ENCODE assay signal across 10 cellular contexts in genomic region chr2:53473236-53473635, GRCh38.
A peak's percentile ranks its signal among the peaks of the same experiment; 100 is the strongest.
DNase-seq lines count a peak whose midpoint lies in the region; ATAC-seq and TF ChIP-seq lines count a peak whose summit lies in the region.
"Had no signal": no experiment of that assay in that cellular context is flagged by ENCODE, and none has a peak within 500 bp of the region (broad histone marks: within the 10 kb centered on the region; RNA-seq: fewer than 3 reads in every experiment).

No MANE protein-coding gene starts in this region.

- no peaks in the 10 kb centered on the region for H3K27me3 ChIP-seq in psoas muscle (ENCODE audit: insufficient read depth in 3 of 3, low read length in 2 of 3)
- no peaks in the 10 kb centered on the region for H3K27me3 ChIP-seq in tibial artery
- H3K27me3 ChIP-seq: tibial nerve had no signal

- H3K4me1 ChIP-seq in psoas muscle (no peaks in the 10 kb centered on the region), tibial artery (no peaks in the 10 kb centered on the region)
- H3K4me1 ChIP-seq: tibial nerve had no signal

- H3K36me3 ChIP-seq in psoas muscle (ENCODE audit: insufficient read depth in 1 of 2, low read depth in 1 of 2) (no peaks in the 10 kb centered on the region), tibial artery (no peaks in the 10 kb centered on the region)
- H3K36me3 ChIP-seq: tibial nerve had no signal

- peak in 2 of 4 donors; percentile 59 to 63 for ATAC-seq in psoas muscle

- H3K9me3 ChIP-seq in psoas muscle (no peaks in the 10 kb centered on the region), tibial artery (no peaks in the 10 kb centered on the region)
- H3K9me3 ChIP-seq: tibial nerve had no signal

- TF ChIP-seq CTCF in VCaP (conservative IDR thresholded peaks at IDR 0.05): peak; percentile 35
- TF ChIP-seq CTCF in psoas muscle (IDR thresholded peaks at IDR 0.05): peak; percentile 30
- no peak for TF ChIP-seq CTCF in tibial artery (IDR thresholded peaks at IDR 0.05)

- DNase-seq in NCI-H2081 (lab: John Stamatoyannopoulos, UW) (peak; percentile 22 to 65), NCI-H2081 treated with DMSO at 0.1 percent for 48 hours (lab: John Stamatoyannopoulos, UW) (no peak), LHCN-M2 (ENCODE audit: low read depth) (peak; percentile 10), psoas muscle (no peak), tibial artery (no peak)
- DNase-seq in stimulated activated CD4-positive, alpha-beta T cell treated with anti-CD3 and anti-CD28 coated beads, Interleukin-4, amount 100 ng/mL, for 1 hour: no peak
- no peak for DNase-seq in activated naive CD4-positive, alpha-beta T cell (lab: John Stamatoyannopoulos, UW)
- DNase-seq: SIG-M5 had no signal

- 68 to 71% (median 70%) methylated on average over 4 of the region's 4 CpGs for WGBS in psoas muscle, 3 donors

- H3K4me3 ChIP-seq in psoas muscle (no peak overlapping the region), tibial artery (no peak overlapping the region)
- H3K4me3 ChIP-seq: tibial nerve had no signal

- H3K27ac ChIP-seq in VCaP (no peak overlapping the region), psoas muscle (no peak overlapping the region), tibial artery (no peak overlapping the region)
- H3K27ac ChIP-seq: tibial nerve had no signal

- intact Hi-C loops in psoas muscle (cut with DNase I) (no loop called here), tibial artery (cut with DNase I; ENCODE audit: low total_unique reads) (no loop called here)

Comparison
In these comparisons a context has a peak if more than half of its experiments do, and no peak if none do; other contexts are left out.
1. DNase-seq: peak in NCI-H2081 (2 of 2) and LHCN-M2 (single experiment); none in NCI-H2081 treated with DMSO at 0.1 percent for 48 hours (single experiment), psoas muscle (0 of 2), stimulated activated CD4-positive, alpha-beta T cell treated with anti-CD3 and anti-CD28 coated beads, Interleukin-4, amount 100 ng/mL, for 1 hour (single experiment), tibial artery (0 of 2) and activated naive CD4-positive, alpha-beta T cell (0 of 4).
2. CTCF ChIP-seq: peak in VCaP (single experiment) and psoas muscle (single experiment); none in tibial artery (0 of 2).